ENCODE assay signal across 24 cellular contexts in the genomic region with DNA sequence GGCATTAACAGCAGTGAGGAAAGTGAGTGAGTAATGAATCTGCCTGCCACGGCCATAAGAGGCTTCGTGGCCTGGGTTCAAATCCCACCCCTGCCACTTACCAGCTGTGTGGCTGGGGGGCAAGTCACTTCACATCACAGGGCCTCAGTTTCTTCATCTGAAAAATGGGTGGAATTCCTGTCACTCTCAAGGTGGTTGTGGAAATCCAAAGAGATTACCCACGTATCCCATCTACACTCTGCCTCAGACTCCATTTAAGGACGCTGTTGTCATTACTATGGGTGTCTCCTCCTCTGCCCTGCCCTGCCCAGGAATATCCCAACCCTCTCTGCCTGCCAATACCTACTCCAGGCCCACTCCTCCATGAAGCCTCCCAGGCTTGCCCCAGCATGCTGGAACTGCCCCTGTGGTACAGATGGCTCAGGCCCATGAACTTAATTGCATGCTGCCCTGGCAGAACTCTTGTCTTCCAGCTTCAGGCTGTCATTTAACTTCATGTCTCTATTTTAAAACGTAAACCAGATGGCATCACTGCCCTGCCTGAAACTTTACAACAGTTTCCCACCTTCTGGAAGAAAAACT. TPM values are rescaled to one million over a fixed set of nuclear protein-coding genes. Genes with fewer than 3 reads are reported as not detected.
DNase-seq lines count a peak whose midpoint lies in the region; ATAC-seq and TF ChIP-seq lines count a peak whose summit lies in the region.
"Had no signal": no experiment of that assay in that cellular context is flagged by ENCODE, and none has a peak within 500 bp of the region (broad histone marks: within the 10 kb centered on the region; RNA-seq: fewer than 3 reads in every experiment).

No MANE protein-coding gene starts in this region.

- peaks cover 28% of the 10 kb centered on the region for H3K79me2 ChIP-seq in GM23338 (replicated peaks; ENCODE audit: insufficient read depth)

- H3K27me3 ChIP-seq in GM23338 (ENCODE audit: insufficient read depth), result no peaks in the 10 kb centered on the region
- H3K27me3 ChIP-seq: dorsolateral prefrontal cortex, stomach had no signal

- TF ChIP-seq CTCF in GM23338 (conservative IDR thresholded peaks at IDR 0.05; ENCODE audit: low read depth in 2 of 2) (no peak), natural killer cell (IDR thresholded peaks at IDR 0.05) (no peak)

- no peak overlapping the region for H3K4me3 ChIP-seq in GM23338
- H3K4me3 ChIP-seq: dorsolateral prefrontal cortex, psoas muscle, smooth muscle cell, stomach had no signal

- no peaks in the 10 kb centered on the region for H3K9me2 ChIP-seq in GM23338 (ENCODE audit: insufficient read depth)

- DNase-seq in GM23338 (ENCODE audit: low spot score) (no peak), T-helper 17 cell (no peak), natural killer cell (no peak), caudate nucleus (lab: John Stamatoyannopoulos, UW) (no peak)
- DNase-seq in central memory CD4-positive, alpha-beta T cell, result no peak
- DNase-seq: activated CD4-positive, alpha-beta T cell treated with anti-CD3 and anti-CD28 coated beads for 4 hours; activated CD8-positive, alpha-beta memory T cell treated with anti-CD3 and anti-CD28 coated beads, Interleukin-2, amount 10 ng/mL, durations not matched to agents 7 days and 5 days; activated effector memory CD4-positive, alpha-beta T cell treated with Interleukin-2 at 50 U/mL for 16 hours; dorsolateral prefrontal cortex; erythroblast; hypothalamus; NCI-H1105; NCI-H2107; NCI-H524 treated with DMSO at 0.1 percent for 48 hours; psoas muscle; stimulated activated CD4-positive, alpha-beta T cell treated with anti-CD3 and anti-CD28 coated beads, Interleukin-4, amount 100 ng/mL, for 1 hour; stomach; SW 1271; trophoblast cell had no signal

- H3K4me1 Mint-ChIP-seq in GM23338, result peaks cover 22% of the 10 kb centered on the region
- H3K4me1 Mint-ChIP-seq in T-helper 17 cell, result peaks cover 23% of the 10 kb centered on the region
- peaks cover 15 to 35% of the 10 kb centered on the region in 2 donors for H3K4me1 Mint-ChIP-seq in natural killer cell

- peaks cover 8% of the 10 kb centered on the region; the same call in 1 of the 2 replicates for H4K20me1 ChIP-seq in GM23338 (replicated peaks; ENCODE audit: insufficient read depth)

- no peaks in the 10 kb centered on the region; the same call in 1 of the 2 replicates for H3K4me1 ChIP-seq in GM23338 (ENCODE audit: insufficient read depth)

- H3K27me3 Mint-ChIP-seq in GM23338 (ENCODE audit: insufficient read depth, low read depth, poor library complexity) (peaks cover 16% of the 10 kb centered on the region), T-helper 17 cell (no peaks in the 10 kb centered on the region), natural killer cell (ENCODE audit: low read depth in 2 of 2) (no peaks in the 10 kb centered on the region)

- H2AFZ ChIP-seq in GM23338, result no peak overlapping the region

- peak overlapping the region; percentile 23; the same call in 1 of the 3 replicates for H3K4me3 Mint-ChIP-seq in GM23338
- no peak overlapping the region for H3K4me3 Mint-ChIP-seq in T-helper 17 cell
- no peak overlapping the region for H3K4me3 Mint-ChIP-seq in natural killer cell
- H3K4me3 Mint-ChIP-seq: activated CD8-positive, alpha-beta memory T cell treated with anti-CD3 and anti-CD28 coated beads, Interleukin-2, amount 10 ng/mL, durations not matched to agents 7 days and 5 days had no signal

- H3K36me3 Mint-ChIP-seq in GM23338 (ENCODE audit: low read depth), result peaks cover 44% of the 10 kb centered on the region
- peaks cover 2% of the 10 kb centered on the region for H3K36me3 Mint-ChIP-seq in T-helper 17 cell (ENCODE audit: low read depth)
- no peaks in the 10 kb centered on the region for H3K36me3 Mint-ChIP-seq in natural killer cell

- intact Hi-C loops in natural killer cell (cut with micrococcal nuclease), result no loop called here

- no peaks in the 10 kb centered on the region for H3K9me3 ChIP-seq in T-helper 17 cell (ENCODE audit: control insufficient read depth, low read length, poor library complexity, severe bottlenecking)
- H3K9me3 ChIP-seq: psoas muscle, stomach had no signal

- no peak overlapping the region for H3K4me2 ChIP-seq in GM23338
- H3K4me2 ChIP-seq: smooth muscle cell had no signal

- ATAC-seq in GM23338 (no peak), T-helper 17 cell (no peak), natural killer cell (no peak)
- ATAC-seq: activated CD8-positive, alpha-beta memory T cell treated with anti-CD3 and anti-CD28 coated beads, Interleukin-2, amount 10 ng/mL, durations not matched to agents 7 days and 5 days; psoas muscle had no signal

- H3K27ac ChIP-seq in GM23338 (ENCODE audit: low read depth) (no peak overlapping the region), caudate nucleus (ENCODE audit: low read depth, low read length) (no peak overlapping the region)
- H3K27ac ChIP-seq: psoas muscle, stomach had no signal

- H3K27ac Mint-ChIP-seq in GM23338 (no peak overlapping the region), T-helper 17 cell (peak overlapping the region; percentile 79), natural killer cell (peak overlapping the region; percentile 24 to 38)
- H3K27ac Mint-ChIP-seq: activated CD8-positive, alpha-beta memory T cell treated with anti-CD3 and anti-CD28 coated beads, Interleukin-2, amount 10 ng/mL, durations not matched to agents 7 days and 5 days; nephron had no signal

- H3K9me3 Mint-ChIP-seq in GM23338, result no peaks in the 10 kb centered on the region
- no peaks in the 10 kb centered on the region for H3K9me3 Mint-ChIP-seq in natural killer cell
- H3K9me3 Mint-ChIP-seq: nephron had no signal

- H3K36me3 ChIP-seq in GM23338 (ENCODE audit: insufficient read depth), result peaks cover 11% of the 10 kb centered on the region

- peaks cover 11% of the 10 kb centered on the region for H3F3A ChIP-seq in GM23338 (replicated peaks; ENCODE audit: low read depth)

TF ChIP-seq in GM23338, 12 proteins besides CTCF, POLR2A, EP300 and RAD21:
- no peak for TF ChIP-seq NANOG (IDR thresholded peaks at IDR 0.05; ENCODE audit: borderline replicate concordance)
- no peak for TF ChIP-seq ZNF114 (CRISPR knock-in tag; IDR thresholded peaks at IDR 0.05)
- TF ChIP-seq ZNF331 (CRISPR knock-in tag; IDR thresholded peaks at IDR 0.05; ENCODE audit: low read depth), result no peak
- TF ChIP-seq, protein P1, sequence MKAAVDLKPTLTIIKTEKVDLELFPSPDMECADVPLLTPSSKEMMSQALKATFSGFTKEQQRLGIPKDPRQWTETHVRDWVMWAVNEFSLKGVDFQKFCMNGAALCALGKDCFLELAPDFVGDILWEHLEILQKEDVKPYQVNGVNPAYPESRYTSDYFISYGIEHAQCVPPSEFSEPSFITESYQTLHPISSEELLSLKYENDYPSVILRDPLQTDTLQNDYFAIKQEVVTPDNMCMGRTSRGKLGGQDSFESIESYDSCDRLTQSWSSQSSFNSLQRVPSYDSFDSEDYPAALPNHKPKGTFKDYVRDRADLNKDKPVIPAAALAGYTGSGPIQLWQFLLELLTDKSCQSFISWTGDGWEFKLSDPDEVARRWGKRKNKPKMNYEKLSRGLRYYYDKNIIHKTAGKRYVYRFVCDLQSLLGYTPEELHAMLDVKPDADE (IDR thresholded peaks at IDR 0.05), result no peak
- no peak for TF ChIP-seq POLR2AphosphoS5 (IDR thresholded peaks at IDR 0.05; ENCODE audit: low read depth)
- no peak for TF ChIP-seq CREB1 (CRISPR knock-in tag; IDR thresholded peaks at IDR 0.05; ENCODE audit: low read depth)
- no peak for TF ChIP-seq EZH2phosphoT487 (IDR thresholded peaks at IDR 0.05; ENCODE audit: unreplicated experiment)
- no peak for TF ChIP-seq JUNB (IDR thresholded peaks at IDR 0.05; ENCODE audit: unreplicated experiment)

RNA-seq across cellular contexts. Expression of gene GIPC1, which starts 3.1 kb away (rescaled TPM):
- 92.3 and 106 TPM in 2 replicates for total RNA-seq in GM23338 (2014; rRNA removed; shearing (Covaris generic))
- 50.9 and 51.6 TPM in 2 replicates for polyA plus RNA-seq in GM23338 (2016; fragmentation: Nextera tagmentation; extraction: Ambion mirVana)
- total RNA-seq in T-helper 17 cell, result 10 to 100 TPM; 34.8 to 38.6 TPM
- 10 to 100 TPM; 25.3 to 34.5 (median 31.4) TPM for total RNA-seq in natural killer cell

RNA-seq across cellular contexts. Expression of gene PTGER1, which starts 17.7 kb away (rescaled TPM):
- 1.2 TPM in 1 of 2 replicates, not detected in the other for total RNA-seq in GM23338 (2014; rRNA removed; shearing (Covaris generic))
- polyA plus RNA-seq in GM23338 (2016; fragmentation: Nextera tagmentation; extraction: Ambion mirVana), result 0.56 and 0.57 TPM in 2 replicates
- total RNA-seq in T-helper 17 cell, result not detected
- total RNA-seq in natural killer cell, result under 1 TPM in 2 of 3 donors, not detected in 1; 0.35 to 0.73 TPM
- total RNA-seq: frontal cortex, LHCN-M2 had no signal
- polyA plus RNA-seq: keratinocyte had no signal

RNA-seq across cellular contexts. Expression of gene DNAJB1, which starts 25.4 kb away (rescaled TPM):
- total RNA-seq in GM23338 (2014; rRNA removed; shearing (Covaris generic)), result 53.3 TPM in 2 replicates
- polyA plus RNA-seq in GM23338 (2016; fragmentation: Nextera tagmentation; extraction: Ambion mirVana), result 43.2 and 44.0 TPM in 2 replicates
- total RNA-seq in T-helper 17 cell, result 100 to 1,000 TPM; 483 to 558 TPM
- total RNA-seq in natural killer cell, result 100 to 1,000 TPM; 148 to 238 (median 192) TPM

RNA-seq across cellular contexts. Expression of gene TECR, which starts 36.5 kb away (rescaled TPM):
- total RNA-seq in GM23338 (2014; rRNA removed; shearing (Covaris generic)), result 104 and 107 TPM in 2 replicates
- polyA plus RNA-seq in GM23338 (2016; fragmentation: Nextera tagmentation; extraction: Ambion mirVana), result 268 and 277 TPM in 2 replicates
- total RNA-seq in T-helper 17 cell (100 to 1,000 TPM; 111 to 125 TPM), natural killer cell (100 to 1,000 TPM; 123 to 158 (median 131) TPM)

RNA-seq across cellular contexts. Expression of gene PKN1, which starts 59.7 kb away (rescaled TPM):
- total RNA-seq in GM23338 (2014; rRNA removed; shearing (Covaris generic)), result 147 and 201 TPM in 2 replicates
- polyA plus RNA-seq in GM23338 (2016; fragmentation: Nextera tagmentation; extraction: Ambion mirVana), result 86.8 and 106 TPM in 2 replicates
- total RNA-seq in T-helper 17 cell (100 to 1,000 TPM; 163 to 202 TPM), natural killer cell (100 to 1,000 TPM; 323 to 351 (median 350) TPM)
